ENCODE assay signal across 8 cellular contexts in the genomic region with DNA sequence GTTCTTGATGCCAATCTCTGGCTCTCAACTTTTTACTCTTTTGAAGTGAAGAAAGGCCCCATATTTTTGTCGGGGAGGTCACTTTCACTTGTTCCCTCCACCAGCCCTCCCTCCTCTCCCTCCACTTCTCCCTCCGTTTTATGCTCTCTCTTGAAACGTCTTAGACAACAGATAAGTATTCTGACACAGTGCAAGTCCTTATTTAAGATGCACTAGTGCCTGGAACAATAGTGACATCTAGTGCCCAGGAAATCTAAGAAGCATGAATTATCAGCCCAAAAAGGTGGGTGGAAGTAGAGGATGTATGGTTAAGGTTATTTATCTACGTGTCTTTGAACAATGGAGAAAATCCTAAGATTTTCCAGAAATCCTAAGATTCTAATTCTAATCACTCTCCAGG. TPM values are rescaled to one million over a fixed set of nuclear protein-coding genes. Genes with fewer than 3 reads are reported as not detected.
DNase-seq lines count a peak whose midpoint lies in the region; ATAC-seq and TF ChIP-seq lines count a peak whose summit lies in the region.

No MANE protein-coding gene starts in this region.

- no peak for TF ChIP-seq CTCF in omental fat pad (IDR thresholded peaks at IDR 0.05)

- ATAC-seq in omental fat pad (ENCODE audit: low FRiP score) (peak; percentile 59), GM21723 (IDR thresholded peaks at IDR 0.05; ENCODE audit: unreplicated experiment) (no peak)

- DNase-seq in NCI-H1436 (lab: John Stamatoyannopoulos, UW): peak; percentile 56
- no peak for DNase-seq in NCI-H1436 treated with DMSO at 0.1 percent for 48 hours (lab: John Stamatoyannopoulos, UW)
- peak; percentile 23 for DNase-seq in HS-5 (ENCODE audit: low read depth)
- DNase-seq in SW480 (ENCODE audit: low spot score): peak; percentile 41
- peak; percentile 87 for DNase-seq in fibroblast of peridontal ligament (ENCODE audit: extremely low read depth)
- no peak for DNase-seq in omental fat pad (ENCODE audit: low spot score)
- DNase-seq in activated CD8-positive, alpha-beta memory T cell treated with anti-CD3 and anti-CD28 coated beads for 24 hours: no peak

RNA-seq across cellular contexts. Expression of a gene that starts 17.9 kb away (rescaled TPM):
- 10 to 100 TPM; 47.1 to 62.6 (median 54.5) TPM for total RNA-seq in omental fat pad

RNA-seq across cellular contexts. Expression of a gene that starts 18.2 kb away (rescaled TPM):
- total RNA-seq in omental fat pad: 10 to 100 TPM; 22.7 to 40.6 (median 28.9) TPM

Comparison
In these comparisons a context has a peak if more than half of its experiments do, and no peak if none do; other contexts are left out.
1. DNase-seq: peak in NCI-H1436 (single experiment), HS-5 (single experiment), SW480 (single experiment) and fibroblast of peridontal ligament (single experiment); none in NCI-H1436 treated with DMSO at 0.1 percent for 48 hours (single experiment), omental fat pad (single experiment) and activated CD8-positive, alpha-beta memory T cell treated with anti-CD3 and anti-CD28 coated beads for 24 hours (single experiment).